8 cellular contexts compared by ENCODE assay signal in genomic region chr17:81702934-81703746, GRCh38. TPM values are rescaled to one million over a fixed set of nuclear protein-coding genes. Genes with fewer than 3 reads are reported as not detected.
A peak's percentile ranks its signal among the peaks of the same experiment; 100 is the strongest.
DNase-seq lines count a peak whose midpoint lies in the region; ATAC-seq, FAIRE-seq and TF ChIP-seq lines count a peak whose summit lies in the region.

Gene MRPL12 (plus strand): TSS chr17:81703367. CDS start chr17:81703502, 135 bp downstream.

- H3K27me3 Mint-ChIP-seq in activated naive CD8-positive, alpha-beta T cell treated with anti-CD3 and anti-CD28 coated beads, Interleukin-2, amount 10 ng/mL, durations not matched to agents 7 days and 5 days = no peaks in the 10 kb centered on the region

- no peaks in the 10 kb centered on the region for H3K9me3 ChIP-seq in SU-DHL-6 (ENCODE audit: insufficient read depth, low read length)
- H3K9me3 ChIP-seq in pancreas = no peaks in the 10 kb centered on the region
- H3K9me3 ChIP-seq in thyroid gland = no peaks in the 10 kb centered on the region

- peaks cover 5 to 22% (median 5%) of the 10 kb centered on the region in 3 donors for H3K4me1 ChIP-seq in pancreas
- peaks cover 18 to 24% of the 10 kb centered on the region in 2 donors for H3K4me1 ChIP-seq in thyroid gland

- H3K36me3 ChIP-seq in SU-DHL-6 (ENCODE audit: low read length) = no peaks in the 10 kb centered on the region
- H3K36me3 ChIP-seq in pancreas = peaks cover 0 to 20% (median 7%) of the 10 kb centered on the region in 3 donors
- peaks cover 29 to 39% of the 10 kb centered on the region in 2 donors for H3K36me3 ChIP-seq in thyroid gland

- H3K27ac ChIP-seq in SU-DHL-6 (ENCODE audit: low read depth, low read length) = peak within 1 kb of the TSS; percentile 77
- peak within 1 kb of the TSS; percentile 82 to 95 (median 87) for H3K27ac ChIP-seq in pancreas
- H3K27ac ChIP-seq in thyroid gland = peak within 1 kb of the TSS; percentile 77 to 82 (median 79)

- H3K9ac ChIP-seq in SU-DHL-6 (ENCODE audit: low read length) = peak within 1 kb of the TSS; percentile 98

- CTCF ChIA-PET in GM10248 (lab: Yijun Ruan, JAX) = interaction anchor here (0.7 to 2.8 kb wide), 7 partner anchors 8 to 256 kb away, joined by 3 to 12 read pairs (median 4); partner anchors contain the start of genes ARL16, CCDC137, HGS and OXLD1

- H3K79me2 ChIP-seq in SU-DHL-6 (ENCODE audit: insufficient read depth, low read length) = peaks cover 60% of the 10 kb centered on the region

- TF ChIP-seq POLR2A in thyroid gland (IDR thresholded peaks at IDR 0.05) = peak in 1 of 2 donors; percentile 85

- peaks cover 25% of the 10 kb centered on the region for H3K36me3 Mint-ChIP-seq in activated naive CD8-positive, alpha-beta T cell treated with anti-CD3 and anti-CD28 coated beads, Interleukin-2, amount 10 ng/mL, durations not matched to agents 7 days and 5 days

- POLR2A ChIA-PET in GM10248 (lab: Yijun Ruan, JAX) = interaction anchor here (0.6 to 1.3 kb wide), 5 partner anchors 8 to 866 kb away, joined by 3 to 5 read pairs (median 4); partner anchors contain the start of genes ARL16 and HGS
- POLR2A ChIA-PET in activated naive CD8-positive, alpha-beta T cell treated with anti-CD3 and anti-CD28 coated beads, Interleukin-2, amount 10 ng/mL, durations not matched to agents 7 days and 5 days (lab: Charles Lee) = interaction anchor here (0.6 to 4.2 kb wide), 22 partner anchors 9 to 1439 kb away, joined by 3 to 69 read pairs (median 4); partner anchors contain the start of genes ACTG1, ANAPC11, ARHGDIA and ARL16

- H3K9me2 ChIP-seq in SU-DHL-6 (replicated peaks; ENCODE audit: insufficient read depth, low read length) = no peaks in the 10 kb centered on the region

- TF ChIP-seq CTCF in GM10248 (IDR thresholded peaks at IDR 0.05; ENCODE audit: control extremely low read depth, extremely low read depth, low read depth, missing control alignments) (no peak), SU-DHL-6 (IDR thresholded peaks at IDR 0.05; ENCODE audit: insufficient read depth, low read length, poor library complexity, severe bottlenecking) (no peak), pancreas (IDR thresholded peaks at IDR 0.05) (peak in 2 of 4 donors; percentile 11 to 29), thyroid gland (IDR thresholded peaks at IDR 0.05) (peak in 3 of 6 experiments; percentile 28 to 47 (median 37))

- peak within 1 kb of the TSS; percentile 71 for H3K4me2 ChIP-seq in SU-DHL-6 (ENCODE audit: low read depth, low read length, poor library complexity, severe bottlenecking)

- H3K4me3 ChIP-seq in SU-DHL-6 (ENCODE audit: insufficient read depth, low read length, poor library complexity, severe bottlenecking) = peak within 1 kb of the TSS; percentile 98
- peak within 1 kb of the TSS; percentile 94 to 98 (median 96) for H3K4me3 ChIP-seq in pancreas
- H3K4me3 ChIP-seq in thyroid gland (replicated peaks in 1 of 3) = peak within 1 kb of the TSS; percentile 83 to 98 (median 90)

- FAIRE-seq in pancreas (lab: Jason Lieb, UNC) = no peak

- WGBS in pancreas, 2 donors = 0% methylated on average over 100 to 102 of the region's 102 CpGs
- WGBS in thyroid gland, 2 donors = 0 to 3% methylated on average over 8 to 32 of the region's 102 CpGs

- peaks cover 13% of the 10 kb centered on the region; the same call in 1 of the 2 replicates for H3F3A ChIP-seq in SU-DHL-6 (ENCODE audit: insufficient read depth)

- intact Hi-C loops in Right ventricle myocardium superior (cut with DNase I) (no loop called here), pancreas (cut with DNase I) (no loop called here), thyroid gland (cut with DNase I) (no loop called here)

- H3K9me3 Mint-ChIP-seq in activated naive CD8-positive, alpha-beta T cell treated with anti-CD3 and anti-CD28 coated beads, Interleukin-2, amount 10 ng/mL, durations not matched to agents 7 days and 5 days = no peaks in the 10 kb centered on the region

- H3K4me1 Mint-ChIP-seq in activated naive CD8-positive, alpha-beta T cell treated with anti-CD3 and anti-CD28 coated beads, Interleukin-2, amount 10 ng/mL, durations not matched to agents 7 days and 5 days = peaks cover 18% of the 10 kb centered on the region

- peak within 1 kb of the TSS; percentile 97 for H3K27ac Mint-ChIP-seq in activated naive CD8-positive, alpha-beta T cell treated with anti-CD3 and anti-CD28 coated beads, Interleukin-2, amount 10 ng/mL, durations not matched to agents 7 days and 5 days

- H2AFZ ChIP-seq in SU-DHL-6 (ENCODE audit: low read depth, low read length, severe bottlenecking) = peak within 1 kb of the TSS; percentile 30

- peak; percentile 98 for DNase-seq in GM10248 (ENCODE audit: extremely low spot score)
- DNase-seq in NCI-H1105 treated with DMSO at 0.1 percent for 48 hours (lab: John Stamatoyannopoulos, UW) = peak; percentile 88
- DNase-seq in activated naive CD8-positive, alpha-beta T cell treated with anti-CD3 and anti-CD28 coated beads, Interleukin-2, amount 10 ng/mL, durations not matched to agents 7 days and 5 days = peak; percentile 93
- DNase-seq in Right ventricle myocardium superior = peak; percentile 97
- peak; percentile 91 to 97 (median 93) for DNase-seq in pancreas
- peak; percentile 92 to 93 for DNase-seq in thyroid gland

- H3K4me3 Mint-ChIP-seq in activated naive CD8-positive, alpha-beta T cell treated with anti-CD3 and anti-CD28 coated beads, Interleukin-2, amount 10 ng/mL, durations not matched to agents 7 days and 5 days = peak within 1 kb of the TSS; percentile 96

- H3K27me3 ChIP-seq in SU-DHL-6 (ENCODE audit: low read length) = no peaks in the 10 kb centered on the region
- no peaks in the 10 kb centered on the region for H3K27me3 ChIP-seq in pancreas
- no peaks in the 10 kb centered on the region for H3K27me3 ChIP-seq in thyroid gland

- ATAC-seq in HG02588 (IDR thresholded peaks at IDR 0.05; ENCODE audit: unreplicated experiment) (peak; percentile 68), Right ventricle myocardium superior (ENCODE audit: poor library complexity) (peak; percentile 95), pancreas (peak; percentile 93 to 97 (median 96))
- peak; percentile 85 for ATAC-seq in activated naive CD8-positive, alpha-beta T cell treated with anti-CD3 and anti-CD28 coated beads, Interleukin-2, amount 10 ng/mL, durations not matched to agents 7 days and 5 days (ENCODE audit: low read depth)

- no peaks in the 10 kb centered on the region for H4K20me1 ChIP-seq in SU-DHL-6 (ENCODE audit: low read depth, low read length)

RNA-seq across cellular contexts. Expression of gene MRPL12, which starts in this region (rescaled TPM):
- total RNA-seq in activated naive CD8-positive, alpha-beta T cell treated with anti-CD3 and anti-CD28 coated beads, Interleukin-2, amount 10 ng/mL, durations not matched to agents 7 days and 5 days = 10 to 100 TPM; 55.1 to 59.2 TPM
- total RNA-seq in Right ventricle myocardium superior (173 TPM), pancreas (10 to 100 TPM; 18.1 to 46.6 (median 23.7) TPM), thyroid gland (10 to 100 TPM; 30.7 to 89.3 (median 46.4) TPM)
- 10 to 100 TPM; 48.8 to 98.7 TPM for polyA plus RNA-seq in pancreas

Comparison
In these comparisons a context has a peak if more than half of its experiments do, and no peak if none do; other contexts are left out.
1. Peak in every context shown above with its lines: DNase-seq, ATAC-seq, H3K4me3 ChIP-seq and H3K27ac ChIP-seq.